ENCODE assay signal across 15 cellular contexts in genomic region chr7:140610204-140611165, GRCh38. TPM values are rescaled to one million over a fixed set of nuclear protein-coding genes. Genes with fewer than 3 reads are reported as not detected.
DNase-seq lines count a peak whose midpoint lies in the region; ATAC-seq and TF ChIP-seq lines count a peak whose summit lies in the region.
"Had no signal": no experiment of that assay in that cellular context is flagged by ENCODE, and none has a peak within 500 bp of the region (broad histone marks: within the 10 kb centered on the region; RNA-seq: fewer than 3 reads in every experiment).

No MANE protein-coding gene starts in this region.

- H3K4me3 ChIP-seq in heart left ventricle (no peak overlapping the region), choroid plexus epithelial cell (ENCODE audit: low read depth, low read length) (no peak overlapping the region), upper lobe of right lung (no peak overlapping the region)
- H3K4me3 ChIP-seq: dorsolateral prefrontal cortex, GM12878 had no signal

- DNase-seq in heart left ventricle (peak in 1 of 5 donors; percentile 34), Right ventricle myocardium inferior (ENCODE audit: missing footprints) (no peak), choroid plexus epithelial cell (ENCODE audit: low read depth) (peak; percentile 52), mesenteric fat pad (ENCODE audit: low spot score) (peak; percentile 51), upper lobe of right lung (peak; percentile 37), C1 segment of cervical spinal cord (lab: John Stamatoyannopoulos, UW) (no peak), CD1c-positive myeloid dendritic cell (ENCODE audit: extremely low spot score) (no peak)
- DNase-seq in stimulated activated CD4-positive, alpha-beta T cell treated with anti-CD3 and anti-CD28 coated beads, Interleukin-1b, Interleukin-23, amount 100 ng/mL, for 48 hours: no peak
- DNase-seq: activated CD4-positive, alpha-beta T cell treated with anti-CD3 and anti-CD28 coated beads, Interleukin-2, amount 10 ng/mL, durations not matched to agents 7 days and 5 days; dorsolateral prefrontal cortex; NCI-H1105; NCI-H345; SK-N-SH had no signal

- H3K36me3 ChIP-seq in heart left ventricle (no peaks in the 10 kb centered on the region), upper lobe of right lung (no peaks in the 10 kb centered on the region)

- no peaks in the 10 kb centered on the region for H3K9me3 ChIP-seq in heart left ventricle
- H3K9me3 ChIP-seq in upper lobe of right lung: no peaks in the 10 kb centered on the region
- H3K9me3 ChIP-seq: SK-N-SH had no signal

- H3K27me3 ChIP-seq in heart left ventricle (no peaks in the 10 kb centered on the region), upper lobe of right lung (no peaks in the 10 kb centered on the region)
- H3K27me3 ChIP-seq: dorsolateral prefrontal cortex had no signal

- ATAC-seq in heart left ventricle (peak in 2 of 4 donors; percentile 17 to 42), Right ventricle myocardium inferior (no peak), upper lobe of right lung (no peak)
- ATAC-seq: GM12878 had no signal

- peak overlapping the region in 11 of 12 donors; percentile 9 to 62 (median 43) for H3K27ac ChIP-seq in heart left ventricle
- no peak overlapping the region for H3K27ac ChIP-seq in upper lobe of right lung
- H3K27ac ChIP-seq: parathyroid adenoma had no signal

- intact Hi-C loops in heart left ventricle (cut with DNase I): loop anchor here in 1 of 10 donors (2.0 kb wide), 1 partner anchor 30 kb away; the partner anchor contains the start of gene DENND2A
- intact Hi-C loops in Right ventricle myocardium inferior (cut with DNase I): no loop called here
- intact Hi-C loops in upper lobe of right lung (cut with DNase I): no loop called here

- TF ChIP-seq CTCF in heart left ventricle (IDR thresholded peaks at IDR 0.05): no peak
- TF ChIP-seq CTCF in choroid plexus epithelial cell (conservative IDR thresholded peaks at IDR 0.05; ENCODE audit: low read depth, low read length): no peak
- TF ChIP-seq CTCF in upper lobe of right lung (IDR thresholded peaks at IDR 0.05): no peak

- WGBS in heart left ventricle, 4 donors: 58 to 72% (median 64%) methylated on average over 12 of the region's 12 CpGs

- H3K4me1 ChIP-seq in heart left ventricle: peaks cover 7 to 57% (median 32%) of the 10 kb centered on the region in 12 donors
- H3K4me1 ChIP-seq in upper lobe of right lung: peaks cover 8% of the 10 kb centered on the region
- H3K4me1 ChIP-seq: parathyroid adenoma had no signal

- no peak for TF ChIP-seq POLR2A in heart left ventricle (IDR thresholded peaks at IDR 0.05)

RNA-seq across cellular contexts. Expression of gene DENND2A, which starts 30.1 kb away (rescaled TPM):
- 10 to 100 TPM in 6 of 9 donors, 1 to 10 TPM in 3; 6.7 to 17.9 (median 10.8) TPM for total RNA-seq in heart left ventricle
- 1 to 10 TPM; 4.6 to 6.2 TPM for polyA plus RNA-seq in heart left ventricle
- 15.0 TPM for total RNA-seq in Right ventricle myocardium inferior
- 24.6 TPM for total RNA-seq in mesenteric fat pad
- total RNA-seq in upper lobe of right lung: 26.2 TPM
- total RNA-seq: activated CD4-positive, alpha-beta T cell treated with anti-CD3 and anti-CD28 coated beads, Interleukin-2, amount 10 ng/mL, durations not matched to agents 7 days and 5 days; GM12878 had no signal

Comparison
In these comparisons a context has a peak if more than half of its experiments do, and no peak if none do; other contexts are left out.
1. DNase-seq: peak in choroid plexus epithelial cell (single experiment), mesenteric fat pad (single experiment) and upper lobe of right lung (single experiment); none in Right ventricle myocardium inferior (single experiment), stimulated activated CD4-positive, alpha-beta T cell treated with anti-CD3 and anti-CD28 coated beads, Interleukin-1b, Interleukin-23, amount 100 ng/mL, for 48 hours (single experiment), C1 segment of cervical spinal cord (0 of 14) and CD1c-positive myeloid dendritic cell (single experiment).